Comparison of ENCODE assay signal across 1 cellular context in genomic region chr18:47929681-47930085, GRCh38.
TF ChIP-seq lines count a peak whose summit lies in the region.

No MANE protein-coding gene starts in this region.

TF ChIP-seq in H1, 55 proteins besides CTCF, POLR2A, EP300 and RAD21:
- TF ChIP-seq TCF12 (IDR thresholded peaks at IDR 0.05; ENCODE audit: low read depth, low read length) (no peak), HDAC6 (IDR thresholded peaks at IDR 0.05; ENCODE audit: low read depth, low read length) (no peak), HDAC2 (IDR thresholded peaks at IDR 0.05; ENCODE audit: borderline replicate concordance in 1 of 2, low read depth in 2 of 2, low read length in 2 of 2) (no peak), CTBP2 (IDR thresholded peaks at IDR 0.05; ENCODE audit: borderline replicate concordance, insufficient read depth, insufficient read length, low read length) (no peak), ZNF274 (IDR thresholded peaks at IDR 0.05; ENCODE audit: borderline replicate concordance, extremely low read depth, low read length) (no peak), SIX5 (IDR thresholded peaks at IDR 0.05; ENCODE audit: low read depth, low read length) (no peak), ASH2L (IDR thresholded peaks at IDR 0.05; ENCODE audit: low read length) (no peak), BCL11A (IDR thresholded peaks at IDR 0.05; ENCODE audit: low read depth in 2 of 2, low read length in 2 of 2) (no peak)
